Comparison of ENCODE assay signal across 1 cellular context in genomic region chr17:50501054-50501453, GRCh38.
TF ChIP-seq lines count a peak whose summit lies in the region.

No MANE protein-coding gene starts in this region.

TF ChIP-seq in GM12878, 131 proteins besides CTCF, POLR2A, EP300 and RAD21:
- TF ChIP-seq SMC3 (IDR thresholded peaks at IDR 0.05; ENCODE audit: borderline replicate concordance, low read length) (peak; percentile 35; the same call in 1 of the 2 replicates), RCOR1 (conservative IDR thresholded peaks at IDR 0.05; ENCODE audit: low read depth, low read length) (no peak)
TF ChIP-seq in GM12878: peak in this region for 1.
